Comparison of ENCODE assay signal across 11 cellular contexts in genomic region chr21:16117851-16118592, GRCh38.
DNase-seq lines count a peak whose midpoint lies in the region; ATAC-seq and TF ChIP-seq lines count a peak whose summit lies in the region.
"Had no signal": no experiment of that assay in that cellular context is flagged by ENCODE, and none has a peak within 500 bp of the region (broad histone marks: within the 10 kb centered on the region; RNA-seq: fewer than 3 reads in every experiment).

No MANE protein-coding gene starts in this region.

- no peaks in the 10 kb centered on the region for H3K27me3 ChIP-seq in AG04450 (ENCODE audit: control insufficient read depth, insufficient read depth, low read length)
- no peaks in the 10 kb centered on the region for H3K27me3 ChIP-seq in neuron (ENCODE audit: insufficient read depth, low read length)

- no peak overlapping the region for H3K4me3 Mint-ChIP-seq in T-cell
- H3K4me3 Mint-ChIP-seq: activated T-cell treated with anti-CD3 and anti-CD28 coated beads, Interleukin-2, amount 50 U/mL, for 24 hours; CD8-positive, alpha-beta T cell; T-helper 17 cell had no signal

- H3K4me3 ChIP-seq in AG04450 (ENCODE audit: low read depth, low read length) (no peak overlapping the region), epithelial cell of esophagus (ENCODE audit: low read length) (no peak overlapping the region), neuron (ENCODE audit: low read length) (no peak overlapping the region)

- POLR2A ChIA-PET in AG04450 (lab: Yijun Ruan, JAX): interaction anchor here (0.6 to 2.2 kb wide), 3 partner anchors 33 to 301 kb away, joined by 3 to 10 read pairs (median 5); no protein-coding TSS in a partner anchor
- POLR2A ChIA-PET in T-cell (lab: Charles Lee): no interaction called here

- no peaks in the 10 kb centered on the region for H3K27me3 Mint-ChIP-seq in T-cell
- H3K27me3 Mint-ChIP-seq: activated T-cell treated with anti-CD3 and anti-CD28 coated beads, Interleukin-2, amount 50 U/mL, for 24 hours; T-helper 17 cell had no signal

- no peak overlapping the region for H3K27ac ChIP-seq in AG04450 (ENCODE audit: low read depth, low read length)

- no peaks in the 10 kb centered on the region for H3K4me1 Mint-ChIP-seq in T-cell
- H3K4me1 Mint-ChIP-seq: T-helper 17 cell had no signal

- peaks cover 8% of the 10 kb centered on the region for H3K4me1 ChIP-seq in neuron (ENCODE audit: insufficient read depth, low read length)

- H3K36me3 ChIP-seq in neuron (ENCODE audit: insufficient read depth, low read length): no peaks in the 10 kb centered on the region

- H3K36me3 Mint-ChIP-seq in T-cell: no peaks in the 10 kb centered on the region
- H3K36me3 Mint-ChIP-seq: CD8-positive, alpha-beta T cell had no signal

- ATAC-seq in GM18909 (IDR thresholded peaks at IDR 0.05; ENCODE audit: poor library complexity, unreplicated experiment) (no peak), GM18502 (IDR thresholded peaks at IDR 0.05; ENCODE audit: poor library complexity, unreplicated experiment) (no peak), T-cell (replicated peaks in 1 of 4) (no peak)
- ATAC-seq: CD8-positive, alpha-beta T cell; T-helper 17 cell had no signal

- DNase-seq in AG04450 (ENCODE audit: low read depth, low spot score) (peak; percentile 71), NCI-H526 (lab: John Stamatoyannopoulos, UW) (peak; percentile 75 to 84), epithelial cell of esophagus (ENCODE audit: low read depth) (peak; percentile 76), T-cell (no peak), NCI-H82 (lab: John Stamatoyannopoulos, UW) (no peak)
- DNase-seq: activated T-cell treated with anti-CD3 and anti-CD28 coated beads, Interleukin-2, amount 50 U/mL, for 24 hours; CD8-positive, alpha-beta T cell; T-helper 17 cell had no signal

- CTCF ChIA-PET in AG04450 (lab: Charles Lee) (interaction anchor here (0.7 to 0.9 kb wide), 2 partner anchors 36 to 1153 kb away, joined by 3 read pairs; no protein-coding TSS in a partner anchor), T-cell (lab: Charles Lee) (no interaction called here)

- peaks cover 0 to 9% (median 2%) of the 10 kb centered on the region in 3 donors for H3K9me3 Mint-ChIP-seq in T-cell

- 0 out of 2 replicates have a peak, but pooled peaks cover 2% of the 10 kb centered on the region for H3K9me3 ChIP-seq in AG04450 (ENCODE audit: control insufficient read depth, insufficient read depth, low read length)
- peaks cover 2% of the 10 kb centered on the region for H3K9me3 ChIP-seq in neuron (ENCODE audit: low read length)

- H2AFZ ChIP-seq in neuron (ENCODE audit: low read depth, low read length): peak overlapping the region; percentile 26

- no peak overlapping the region for H3K27ac Mint-ChIP-seq in T-cell
- H3K27ac Mint-ChIP-seq: activated T-cell treated with anti-CD3 and anti-CD28 coated beads, Interleukin-2, amount 50 U/mL, for 24 hours; CD8-positive, alpha-beta T cell; T-helper 17 cell had no signal

- TF ChIP-seq CTCF in AG04450 (IDR thresholded peaks at IDR 0.05; ENCODE audit: low read depth, low read length): no peak
- no peak for TF ChIP-seq CTCF in epithelial cell of esophagus (IDR thresholded peaks at IDR 0.05; ENCODE audit: insufficient read depth, low read depth, low read length, missing control alignments)

Comparison
In these comparisons a context has a peak if more than half of its experiments do, and no peak if none do; other contexts are left out.
1. DNase-seq: peak in AG04450 (single experiment), NCI-H526 (2 of 2) and epithelial cell of esophagus (single experiment); none in T-cell (0 of 34) and NCI-H82 (single experiment).